ENCODE assay signal across 3 cellular contexts in the genomic region with DNA sequence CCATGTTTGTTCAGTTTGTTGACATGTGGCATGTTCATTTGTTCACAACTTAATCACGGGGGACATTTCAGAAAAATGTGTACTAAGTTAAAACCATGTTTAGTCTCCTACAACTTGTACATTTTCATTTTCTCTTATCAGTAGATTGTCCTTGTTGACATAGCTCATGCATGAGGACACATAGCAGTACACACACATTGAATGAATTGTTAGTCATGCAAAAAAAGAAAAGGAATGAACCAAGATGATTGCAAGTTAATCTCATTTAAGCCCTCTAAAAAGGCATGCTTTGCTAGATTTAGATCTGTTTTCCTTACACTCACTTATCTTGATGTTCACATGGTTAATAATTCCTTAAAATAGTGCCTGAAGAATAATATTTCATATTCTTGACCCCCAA.
TF ChIP-seq lines count a peak whose summit lies in the region.

No MANE protein-coding gene starts in this region.

TF ChIP-seq in SK-N-SH treated with all-trans-retinoic acid at 6 μM for 48 hours, 23 proteins besides CTCF, POLR2A, EP300 and RAD21:
- TF ChIP-seq, protein P1, sequence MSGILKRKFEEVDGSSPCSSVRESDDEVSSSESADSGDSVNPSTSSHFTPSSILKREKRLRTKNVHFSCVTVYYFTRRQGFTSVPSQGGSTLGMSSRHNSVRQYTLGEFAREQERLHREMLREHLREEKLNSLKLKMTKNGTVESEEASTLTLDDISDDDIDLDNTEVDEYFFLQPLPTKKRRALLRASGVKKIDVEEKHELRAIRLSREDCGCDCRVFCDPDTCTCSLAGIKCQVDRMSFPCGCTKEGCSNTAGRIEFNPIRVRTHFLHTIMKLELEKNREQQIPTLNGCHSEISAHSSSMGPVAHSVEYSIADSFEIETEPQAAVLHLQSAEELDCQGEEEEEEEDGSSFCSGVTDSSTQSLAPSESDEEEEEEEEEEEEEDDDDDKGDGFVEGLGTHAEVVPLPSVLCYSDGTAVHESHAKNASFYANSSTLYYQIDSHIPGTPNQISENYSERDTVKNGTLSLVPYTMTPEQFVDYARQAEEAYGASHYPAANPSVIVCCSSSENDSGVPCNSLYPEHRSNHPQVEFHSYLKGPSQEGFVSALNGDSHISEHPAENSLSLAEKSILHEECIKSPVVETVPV (CRISPR knock-in tag; IDR thresholded peaks at IDR 0.05) = no peak
- TF ChIP-seq GLIS3 (CRISPR knock-in tag; IDR thresholded peaks at IDR 0.05) (no peak), TCF4 (CRISPR knock-in tag; IDR thresholded peaks at IDR 0.05; ENCODE audit: borderline replicate concordance) (no peak), ZFP3 (CRISPR knock-in tag; IDR thresholded peaks at IDR 0.05) (no peak), ISL1 (CRISPR knock-in tag; IDR thresholded peaks at IDR 0.05) (peak; percentile 83), OSR1 (CRISPR knock-in tag; IDR thresholded peaks at IDR 0.05) (no peak)
- TF ChIP-seq, protein P2, sequence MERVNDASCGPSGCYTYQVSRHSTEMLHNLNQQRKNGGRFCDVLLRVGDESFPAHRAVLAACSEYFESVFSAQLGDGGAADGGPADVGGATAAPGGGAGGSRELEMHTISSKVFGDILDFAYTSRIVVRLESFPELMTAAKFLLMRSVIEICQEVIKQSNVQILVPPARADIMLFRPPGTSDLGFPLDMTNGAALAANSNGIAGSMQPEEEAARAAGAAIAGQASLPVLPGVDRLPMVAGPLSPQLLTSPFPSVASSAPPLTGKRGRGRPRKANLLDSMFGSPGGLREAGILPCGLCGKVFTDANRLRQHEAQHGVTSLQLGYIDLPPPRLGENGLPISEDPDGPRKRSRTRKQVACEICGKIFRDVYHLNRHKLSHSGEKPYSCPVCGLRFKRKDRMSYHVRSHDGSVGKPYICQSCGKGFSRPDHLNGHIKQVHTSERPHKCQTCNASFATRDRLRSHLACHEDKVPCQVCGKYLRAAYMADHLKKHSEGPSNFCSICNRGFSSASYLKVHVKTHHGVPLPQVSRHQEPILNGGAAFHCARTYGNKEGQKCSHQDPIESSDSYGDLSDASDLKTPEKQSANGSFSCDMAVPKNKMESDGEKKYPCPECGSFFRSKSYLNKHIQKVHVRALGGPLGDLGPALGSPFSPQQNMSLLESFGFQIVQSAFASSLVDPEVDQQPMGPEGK (CRISPR knock-in tag; IDR thresholded peaks at IDR 0.05; ENCODE audit: borderline replicate concordance) = no peak
TF ChIP-seq in SK-N-SH treated with all-trans-retinoic acid at 6 μM for 48 hours: peak in this region for 1.

TF ChIP-seq in SK-N-SH, 30 proteins besides CTCF, POLR2A, EP300 and RAD21 (continued from another document):
- TF ChIP-seq, protein P3, sequence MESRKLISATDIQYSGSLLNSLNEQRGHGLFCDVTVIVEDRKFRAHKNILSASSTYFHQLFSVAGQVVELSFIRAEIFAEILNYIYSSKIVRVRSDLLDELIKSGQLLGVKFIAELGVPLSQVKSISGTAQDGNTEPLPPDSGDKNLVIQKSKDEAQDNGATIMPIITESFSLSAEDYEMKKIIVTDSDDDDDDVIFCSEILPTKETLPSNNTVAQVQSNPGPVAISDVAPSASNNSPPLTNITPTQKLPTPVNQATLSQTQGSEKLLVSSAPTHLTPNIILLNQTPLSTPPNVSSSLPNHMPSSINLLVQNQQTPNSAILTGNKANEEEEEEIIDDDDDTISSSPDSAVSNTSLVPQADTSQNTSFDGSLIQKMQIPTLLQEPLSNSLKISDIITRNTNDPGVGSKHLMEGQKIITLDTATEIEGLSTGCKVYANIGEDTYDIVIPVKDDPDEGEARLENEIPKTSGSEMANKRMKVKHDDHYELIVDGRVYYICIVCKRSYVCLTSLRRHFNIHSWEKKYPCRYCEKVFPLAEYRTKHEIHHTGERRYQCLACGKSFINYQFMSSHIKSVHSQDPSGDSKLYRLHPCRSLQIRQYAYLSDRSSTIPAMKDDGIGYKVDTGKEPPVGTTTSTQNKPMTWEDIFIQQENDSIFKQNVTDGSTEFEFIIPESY (IDR thresholded peaks at IDR 0.05; ENCODE audit: borderline replicate concordance, low read depth) = no peak
- TF ChIP-seq, protein P4, sequence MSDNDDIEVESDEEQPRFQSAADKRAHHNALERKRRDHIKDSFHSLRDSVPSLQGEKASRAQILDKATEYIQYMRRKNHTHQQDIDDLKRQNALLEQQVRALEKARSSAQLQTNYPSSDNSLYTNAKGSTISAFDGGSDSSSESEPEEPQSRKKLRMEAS (IDR thresholded peaks at IDR 0.05; ENCODE audit: low read depth) = no peak
- TF ChIP-seq NRF1 (IDR thresholded peaks at IDR 0.05; ENCODE audit: low read depth, low read length) (no peak), EZH2phosphoT487 (IDR thresholded peaks at IDR 0.05; ENCODE audit: borderline replicate concordance, low read depth) (no peak), FOXJ3 (CRISPR knock-in tag; IDR thresholded peaks at IDR 0.05) (no peak), NFIC (IDR thresholded peaks at IDR 0.05; ENCODE audit: borderline replicate concordance) (no peak), RCOR1 (IDR thresholded peaks at IDR 0.05; ENCODE audit: low read length) (no peak), CHD2 (IDR thresholded peaks at IDR 0.05; ENCODE audit: low read length, partially characterized antibody) (no peak), TCF12 (IDR thresholded peaks at IDR 0.05) (no peak), SMC3 (IDR thresholded peaks at IDR 0.05; ENCODE audit: low read depth, low read length) (no peak), MEF2A (IDR thresholded peaks at IDR 0.05; ENCODE audit: borderline replicate concordance, low read depth) (no peak), GATA2 (CRISPR knock-in tag; IDR thresholded peaks at IDR 0.05) (no peak)
- TF ChIP-seq, protein P5, sequence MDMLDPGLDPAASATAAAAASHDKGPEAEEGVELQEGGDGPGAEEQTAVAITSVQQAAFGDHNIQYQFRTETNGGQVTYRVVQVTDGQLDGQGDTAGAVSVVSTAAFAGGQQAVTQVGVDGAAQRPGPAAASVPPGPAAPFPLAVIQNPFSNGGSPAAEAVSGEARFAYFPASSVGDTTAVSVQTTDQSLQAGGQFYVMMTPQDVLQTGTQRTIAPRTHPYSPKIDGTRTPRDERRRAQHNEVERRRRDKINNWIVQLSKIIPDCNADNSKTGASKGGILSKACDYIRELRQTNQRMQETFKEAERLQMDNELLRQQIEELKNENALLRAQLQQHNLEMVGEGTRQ (IDR thresholded peaks at IDR 0.05; ENCODE audit: borderline replicate concordance, low read depth, low read length) = no peak
- TF ChIP-seq, protein P6, sequence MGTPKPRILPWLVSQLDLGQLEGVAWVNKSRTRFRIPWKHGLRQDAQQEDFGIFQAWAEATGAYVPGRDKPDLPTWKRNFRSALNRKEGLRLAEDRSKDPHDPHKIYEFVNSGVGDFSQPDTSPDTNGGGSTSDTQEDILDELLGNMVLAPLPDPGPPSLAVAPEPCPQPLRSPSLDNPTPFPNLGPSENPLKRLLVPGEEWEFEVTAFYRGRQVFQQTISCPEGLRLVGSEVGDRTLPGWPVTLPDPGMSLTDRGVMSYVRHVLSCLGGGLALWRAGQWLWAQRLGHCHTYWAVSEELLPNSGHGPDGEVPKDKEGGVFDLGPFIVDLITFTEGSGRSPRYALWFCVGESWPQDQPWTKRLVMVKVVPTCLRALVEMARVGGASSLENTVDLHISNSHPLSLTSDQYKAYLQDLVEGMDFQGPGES (IDR thresholded peaks at IDR 0.05; ENCODE audit: low read depth, low read length) = no peak
- TF ChIP-seq, protein P7, sequence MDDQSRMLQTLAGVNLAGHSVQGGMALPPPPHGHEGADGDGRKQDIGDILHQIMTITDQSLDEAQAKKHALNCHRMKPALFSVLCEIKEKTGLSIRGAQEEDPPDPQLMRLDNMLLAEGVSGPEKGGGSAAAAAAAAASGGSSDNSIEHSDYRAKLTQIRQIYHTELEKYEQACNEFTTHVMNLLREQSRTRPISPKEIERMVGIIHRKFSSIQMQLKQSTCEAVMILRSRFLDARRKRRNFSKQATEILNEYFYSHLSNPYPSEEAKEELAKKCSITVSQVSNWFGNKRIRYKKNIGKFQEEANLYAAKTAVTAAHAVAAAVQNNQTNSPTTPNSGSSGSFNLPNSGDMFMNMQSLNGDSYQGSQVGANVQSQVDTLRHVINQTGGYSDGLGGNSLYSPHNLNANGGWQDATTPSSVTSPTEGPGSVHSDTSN (IDR thresholded peaks at IDR 0.05) = no peak

TF ChIP-seq in HEK293, 187 proteins besides CTCF, POLR2A, EP300 and RAD21 (continued from another document):
- TF ChIP-seq, protein P8, sequence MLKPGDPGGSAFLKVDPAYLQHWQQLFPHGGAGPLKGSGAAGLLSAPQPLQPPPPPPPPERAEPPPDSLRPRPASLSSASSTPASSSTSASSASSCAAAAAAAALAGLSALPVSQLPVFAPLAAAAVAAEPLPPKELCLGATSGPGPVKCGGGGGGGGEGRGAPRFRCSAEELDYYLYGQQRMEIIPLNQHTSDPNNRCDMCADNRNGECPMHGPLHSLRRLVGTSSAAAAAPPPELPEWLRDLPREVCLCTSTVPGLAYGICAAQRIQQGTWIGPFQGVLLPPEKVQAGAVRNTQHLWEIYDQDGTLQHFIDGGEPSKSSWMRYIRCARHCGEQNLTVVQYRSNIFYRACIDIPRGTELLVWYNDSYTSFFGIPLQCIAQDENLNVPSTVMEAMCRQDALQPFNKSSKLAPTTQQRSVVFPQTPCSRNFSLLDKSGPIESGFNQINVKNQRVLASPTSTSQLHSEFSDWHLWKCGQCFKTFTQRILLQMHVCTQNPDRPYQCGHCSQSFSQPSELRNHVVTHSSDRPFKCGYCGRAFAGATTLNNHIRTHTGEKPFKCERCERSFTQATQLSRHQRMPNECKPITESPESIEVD (tag by site-specific recombination; IDR thresholded peaks at IDR 0.05) = 0 out of 2 replicates have a peak, but pooled peaks have one; percentile 9
